Comparison of ENCODE assay signal across 14 cellular contexts in the genomic region with DNA sequence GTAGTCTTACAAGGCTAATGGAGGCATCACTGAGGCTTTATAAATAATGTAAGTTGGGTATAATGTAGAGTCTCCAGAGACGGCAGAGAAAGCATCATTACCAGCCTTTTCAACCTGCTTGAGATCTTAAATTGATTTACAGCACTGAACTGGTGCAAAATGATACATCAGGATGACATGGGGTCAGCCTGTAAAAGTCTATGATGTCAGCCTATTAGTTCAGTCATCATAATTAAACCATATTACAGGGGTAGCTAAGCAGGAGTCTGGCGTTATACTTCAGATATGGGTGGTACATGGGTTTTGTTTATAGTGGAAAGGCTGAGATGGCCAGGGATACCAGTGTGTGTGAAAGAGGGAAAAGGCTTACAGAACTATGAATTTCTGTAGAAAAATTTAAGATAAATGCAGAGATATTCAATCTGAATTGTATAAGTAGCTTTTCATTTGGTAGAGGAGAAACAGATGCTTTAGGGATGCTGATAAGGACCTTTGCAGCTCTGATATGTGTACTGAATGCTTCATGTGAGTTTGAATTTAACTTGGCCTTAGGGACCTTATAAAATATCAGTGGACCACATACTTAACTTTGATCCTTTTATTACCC. TPM values are rescaled to one million over a fixed set of nuclear protein-coding genes. Genes with fewer than 3 reads are reported as not detected.
A peak's percentile ranks its signal among the peaks of the same experiment; 100 is the strongest.
DNase-seq lines count a peak whose midpoint lies in the region; FAIRE-seq and TF ChIP-seq lines count a peak whose summit lies in the region.
"Had no signal": no experiment of that assay in that cellular context is flagged by ENCODE, and none has a peak within 500 bp of the region (broad histone marks: within the 10 kb centered on the region; RNA-seq: fewer than 3 reads in every experiment).

No MANE protein-coding gene starts in this region.

- no peaks in the 10 kb centered on the region for H3K27me3 ChIP-seq in endothelial cell of umbilical vein (ENCODE audit: control insufficient read depth in 2 of 2, insufficient read depth in 2 of 2, low read length in 2 of 2)
- no peaks in the 10 kb centered on the region for H3K27me3 ChIP-seq in smooth muscle cell (ENCODE audit: low read depth)
- no peaks in the 10 kb centered on the region for H3K27me3 ChIP-seq in testis
- H3K27me3 ChIP-seq: SJCRH30 had no signal

- peaks cover 4% of the 10 kb centered on the region for H3F3A ChIP-seq in smooth muscle cell (ENCODE audit: low read depth)

- CTCF ChIA-PET in endothelial cell of umbilical vein (lab: Charles Lee) = interaction anchor here (1.2 to 2.0 kb wide), 10 partner anchors 9 to 268 kb away, joined by 3 to 9 read pairs (median 6); no protein-coding TSS in a partner anchor

- H3K4me1 ChIP-seq in endothelial cell of umbilical vein (ENCODE audit: control insufficient read depth, extremely low read depth, insufficient read depth, low read length) = peaks cover 18% of the 10 kb centered on the region
- peaks cover 17% of the 10 kb centered on the region for H3K4me1 ChIP-seq in smooth muscle cell (ENCODE audit: low read depth)
- no peaks in the 10 kb centered on the region for H3K4me1 ChIP-seq in testis

- TF ChIP-seq POLR2A in endothelial cell of umbilical vein (IDR thresholded peaks at IDR 0.05; ENCODE audit: low read depth, low read length) (no peak), testis (IDR thresholded peaks at IDR 0.05) (no peak)

- BruUV-seq in endothelial cell of umbilical vein (replicated peaks; lab: Mats Ljungman, UMichigan) = no TSS peak

- dilution Hi-C loops in endothelial cell of umbilical vein (cut with MboI; ENCODE audit: extremely low pct_ligation_motif_present, low sequenced_read_pairs) = no loop called here

- H4K20me1 ChIP-seq in endothelial cell of umbilical vein (replicated peaks; ENCODE audit: control insufficient read depth, extremely low read depth, insufficient read depth, low read length) (no peaks in the 10 kb centered on the region), smooth muscle cell (ENCODE audit: low read depth) (peaks cover 42% of the 10 kb centered on the region)

- H3K4me2 ChIP-seq in endothelial cell of umbilical vein (ENCODE audit: insufficient read depth, low read length) = peak overlapping the region; percentile 97
- peak overlapping the region; percentile 94 for H3K4me2 ChIP-seq in smooth muscle cell

- POLR2A ChIA-PET in endothelial cell of umbilical vein (lab: Charles Lee) = interaction anchor here (0.7 to 1.8 kb wide), 4 partner anchors 11 to 250 kb away, joined by 3 to 6 read pairs (median 6); no protein-coding TSS in a partner anchor

- H3K27ac ChIP-seq in endothelial cell of umbilical vein (ENCODE audit: insufficient read depth, low read depth, low read length) = no peak overlapping the region
- no peak overlapping the region for H3K27ac ChIP-seq in smooth muscle cell (ENCODE audit: low read depth)
- H3K27ac ChIP-seq in testis = no peak overlapping the region
- H3K27ac ChIP-seq: 22Rv1, SJCRH30 had no signal

- no peaks in the 10 kb centered on the region for H3K9me1 ChIP-seq in endothelial cell of umbilical vein (replicated peaks; ENCODE audit: control insufficient read depth, extremely low read depth, insufficient read depth, low read length)

- DNase-seq in DMS 273 (lab: John Stamatoyannopoulos, UW; ENCODE audit: unreplicated experiment) (peak; percentile 16), DMS 273 treated with DMSO at 0.1 percent for 48 hours (lab: John Stamatoyannopoulos, UW) (no peak), NCI-H2227 treated with DMSO at 0.1 percent for 48 hours (lab: John Stamatoyannopoulos, UW) (peak; percentile 3), endothelial cell of umbilical vein (ENCODE audit: low read depth, low spot score) (peak; percentile 47), smooth muscle cell (lab: John Stamatoyannopoulos, UW; ENCODE audit: unreplicated experiment) (no peak), pons (ENCODE audit: low spot score) (no peak), activated gamma-delta T cell (lab: John Stamatoyannopoulos, UW) (no peak), testis (no peak)
- DNase-seq: CD4-positive, alpha-beta memory T cell; left colon; naive thymus-derived CD8-positive, alpha-beta T cell had no signal

- intact Hi-C loops in endothelial cell of umbilical vein (cut with micrococcal nuclease) (loop anchor here (5.0 kb wide), 4 partner anchors 248 to 387 kb away; partner anchors contain the start of genes ABCE1, ANAPC10 and OTUD4), testis (cut with DNase I; ENCODE audit: low total_unique reads) (no loop called here)

- H3K79me2 ChIP-seq in endothelial cell of umbilical vein (ENCODE audit: control insufficient read depth, insufficient read depth, low read length) (peaks cover 83% of the 10 kb centered on the region), smooth muscle cell (ENCODE audit: low read depth) (peaks cover 66% of the 10 kb centered on the region)

- 62% methylated on average over 2 of the region's 2 CpGs for WGBS in smooth muscle cell (ENCODE audit: low lambda C conversion rate)
- 59 to 77% methylated on average over 2 of the region's 2 CpGs for WGBS in testis, 2 donors

- H3K36me3 ChIP-seq in endothelial cell of umbilical vein (ENCODE audit: control insufficient read depth in 2 of 2, extremely low read depth in 1 of 2, insufficient read depth in 2 of 2, low read length in 2 of 2) (no peaks in the 10 kb centered on the region), smooth muscle cell (ENCODE audit: low read depth) (no peaks in the 10 kb centered on the region), testis (ENCODE audit: low read depth, missing control alignments) (no peaks in the 10 kb centered on the region)

- no peak overlapping the region for H2AFZ ChIP-seq in endothelial cell of umbilical vein (ENCODE audit: low read depth, low read length)
- H2AFZ ChIP-seq in smooth muscle cell (ENCODE audit: low read depth) = no peak overlapping the region

- no peak for FAIRE-seq in endothelial cell of umbilical vein (lab: Jason Lieb, UNC)
- FAIRE-seq: G401.6 had no signal

- H3K9me3 ChIP-seq in endothelial cell of umbilical vein (replicated peaks; ENCODE audit: control insufficient read depth, insufficient read depth, low read length) = no peaks in the 10 kb centered on the region
- H3K9me3 ChIP-seq in smooth muscle cell (replicated peaks; ENCODE audit: low read depth) = no peaks in the 10 kb centered on the region
- no peaks in the 10 kb centered on the region for H3K9me3 ChIP-seq in testis
- H3K9me3 ChIP-seq: SJCRH30 had no signal

- peak overlapping the region in 2 of 3 experiments; percentile 82 to 99 for H3K4me3 ChIP-seq in endothelial cell of umbilical vein (replicated peaks in 1 of 3; ENCODE audit: insufficient read depth in 1 of 3, low read depth in 1 of 3, low read length in 3 of 3)
- H3K4me3 ChIP-seq in smooth muscle cell = peak overlapping the region; percentile 89
- no peak overlapping the region for H3K4me3 ChIP-seq in testis

- no peak for TF ChIP-seq CTCF in endothelial cell of umbilical vein (IDR thresholded peaks at IDR 0.05; ENCODE audit: extremely low read depth in 1 of 2, insufficient read depth in 1 of 2, low read depth in 1 of 2, low read length in 2 of 2)
- no peak for TF ChIP-seq CTCF in smooth muscle cell (IDR thresholded peaks at IDR 0.05; ENCODE audit: borderline replicate concordance, insufficient read depth, poor library complexity, severe bottlenecking)
- TF ChIP-seq CTCF in testis (IDR thresholded peaks at IDR 0.05) = no peak

- H3K9ac ChIP-seq in endothelial cell of umbilical vein (replicated peaks; ENCODE audit: extremely low read depth, insufficient read depth, low read length) = peak overlapping the region; percentile 98
- H3K9ac ChIP-seq in smooth muscle cell (ENCODE audit: low read depth) = no peak overlapping the region

TF ChIP-seq in endothelial cell of umbilical vein, 7 proteins besides CTCF, POLR2A, EP300 and RAD21:
- TF ChIP-seq MAX (IDR thresholded peaks at IDR 0.05; ENCODE audit: insufficient read depth, insufficient read length) = no peak
- no peak for TF ChIP-seq JUN (IDR thresholded peaks at IDR 0.05; ENCODE audit: borderline replicate concordance, insufficient read depth, insufficient read length, low read depth)
- no peak for TF ChIP-seq MYC (IDR thresholded peaks at IDR 0.05; ENCODE audit: low read depth, low read length)

RNA-seq across cellular contexts. Expression of gene SMAD1, which starts 2.7 kb away (rescaled TPM):
- total RNA-seq in endothelial cell of umbilical vein (93.5 and 101 TPM in 2 replicates), smooth muscle cell (26.6 and 34.0 TPM in 2 replicates), testis (10 to 100 TPM; 29.6 to 37.6 TPM)
- polyA plus RNA-seq in endothelial cell of umbilical vein (104 and 116 TPM in 2 replicates), smooth muscle cell (19.2 and 23.1 TPM in 2 replicates), testis (ENCODE audit: insufficient read depth, low read depth, low replicate concordance) (30.1 TPM)
- 81.7 and 82.7 TPM in 2 replicates for polyA plus RNA-seq in endothelial cell of umbilical vein (2011; cell fraction: cytosol; rRNA removed)
- 100 and 103 TPM in 2 replicates for polyA plus RNA-seq in endothelial cell of umbilical vein (2011; cell fraction: nucleus; rRNA removed)
- 37.9 and 51.1 TPM in 2 replicates for polyA plus RNA-seq in endothelial cell of umbilical vein (2012)
- 172 and 177 TPM in 2 replicates for polyA minus RNA-seq in endothelial cell of umbilical vein
- polyA minus RNA-seq in endothelial cell of umbilical vein (2011; cell fraction: cytosol; rRNA and poly(A)+ RNA removed) = 11.8 TPM
- polyA minus RNA-seq in endothelial cell of umbilical vein (2011; cell fraction: nucleus; rRNA and poly(A)+ RNA removed) = 183 and 198 TPM in 2 replicates
- total RNA-seq: naive thymus-derived CD8-positive, alpha-beta T cell had no signal

Comparison
In these comparisons a context has a peak if more than half of its experiments do, and no peak if none do; other contexts are left out.
1. DNase-seq: peak in DMS 273 (single experiment), NCI-H2227 treated with DMSO at 0.1 percent for 48 hours (single experiment) and endothelial cell of umbilical vein (single experiment); none in DMS 273 treated with DMSO at 0.1 percent for 48 hours (single experiment), smooth muscle cell (single experiment), pons (single experiment), activated gamma-delta T cell (single experiment) and testis (single experiment).
2. H3K4me3 ChIP-seq: peak in endothelial cell of umbilical vein (2 of 3) and smooth muscle cell (single experiment); none in testis (0 of 2).